ENCODE assay signal across 20 cellular contexts in the genomic region with DNA sequence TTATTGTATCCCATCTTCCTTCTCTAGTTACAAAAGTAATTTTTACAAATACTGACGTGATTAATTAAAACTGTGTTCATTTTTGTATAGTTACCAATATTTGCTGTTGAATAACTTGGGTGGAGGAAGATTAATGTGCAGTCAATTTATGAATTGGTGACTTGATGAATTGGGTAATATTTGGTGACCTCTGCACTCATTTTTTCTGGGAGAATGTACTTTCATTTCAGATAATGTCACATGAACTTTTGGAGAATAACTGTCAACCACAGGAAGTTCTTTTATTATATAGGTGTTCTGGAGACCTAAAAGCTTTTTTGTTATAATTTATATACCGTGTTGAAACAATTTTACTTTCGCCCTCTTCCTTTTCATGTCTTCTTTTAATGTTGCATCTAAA.
"Had no signal": no experiment of that assay in that cellular context is flagged by ENCODE, and none has a peak within 500 bp of the region (broad histone marks: within the 10 kb centered on the region; RNA-seq: fewer than 3 reads in every experiment).

No MANE protein-coding gene starts in this region.

- H3K27me3 Mint-ChIP-seq: dendritic cell treated with granulocyte-macrophage colony-stimulating factor and Interleukin-4, amounts not matched to agents 40 ng/mL and 50 ng/mL, for 4 days had no signal

- H3K4me1 ChIP-seq: ascending aorta, prostate gland, right atrium auricular region, tibial nerve had no signal

- H3K4me3 Mint-ChIP-seq: dendritic cell treated with granulocyte-macrophage colony-stimulating factor and Interleukin-4, amounts not matched to agents 40 ng/mL and 50 ng/mL, for 4 days; nephron had no signal

- H3K4me3 ChIP-seq: ascending aorta, lung, prostate gland, right atrium auricular region, tibial nerve had no signal

- FAIRE-seq: endothelial cell of umbilical vein, urothelium cell line had no signal

- ATAC-seq: left colon had no signal

- H3K27ac Mint-ChIP-seq: dendritic cell treated with granulocyte-macrophage colony-stimulating factor and Interleukin-4, amounts not matched to agents 40 ng/mL and 50 ng/mL, for 4 days; nephron had no signal

- H3K27me3 ChIP-seq: ascending aorta, right atrium auricular region, tibial nerve had no signal

- H3K4me1 Mint-ChIP-seq: nephron had no signal

- H3K36me3 ChIP-seq: prostate gland had no signal

- H3K9me3 ChIP-seq: prostate gland had no signal

- DNase-seq: activated CD4-positive, alpha-beta T cell treated with anti-CD3 and anti-CD28 coated beads for 1 hour; effector CD8-positive, alpha-beta T cell; foreskin fibroblast; glutamatergic neuron; hippocampal formation; islet precursor cell; left colon; stimulated activated CD4-positive, alpha-beta T cell treated with anti-CD3 and anti-CD28 coated beads, Interleukin-2, amount 100 ng/mL, for 24 hours; stimulated activated naive CD4-positive, alpha-beta T cell treated with Interleukin-2 at 50 U/mL for 16 hours; substantia nigra; WERI-Rb-1 had no signal

- H3K27ac ChIP-seq: ascending aorta, prostate gland, right atrium auricular region, tibial nerve, WERI-Rb-1 had no signal
